ENCODE assay signal across 19 cellular contexts in the genomic region with DNA sequence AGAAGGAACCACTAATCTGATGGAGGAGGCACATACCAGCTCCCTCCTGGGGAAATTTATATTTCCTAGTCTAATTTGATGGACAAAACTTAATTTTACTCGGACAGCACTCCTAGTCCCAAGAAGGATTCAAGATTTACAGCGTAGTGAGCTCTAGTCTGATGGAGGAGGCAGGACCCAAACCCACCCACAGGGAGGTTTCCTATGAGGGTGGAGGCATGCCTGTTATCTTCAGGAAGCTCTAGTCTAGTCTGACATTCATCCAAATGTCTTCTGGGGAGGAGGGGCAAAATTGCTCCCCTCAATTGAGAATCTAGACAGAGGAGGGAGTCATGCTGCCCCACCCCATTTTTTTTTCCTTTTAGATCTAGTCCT. TPM values are rescaled to one million over a fixed set of nuclear protein-coding genes. Genes with fewer than 3 reads are reported as not detected.
DNase-seq lines count a peak whose midpoint lies in the region; ATAC-seq, FAIRE-seq and TF ChIP-seq lines count a peak whose summit lies in the region.
"Had no signal": no experiment of that assay in that cellular context is flagged by ENCODE, and none has a peak within 500 bp of the region (broad histone marks: within the 10 kb centered on the region; RNA-seq: fewer than 3 reads in every experiment).

No MANE protein-coding gene starts in this region.

- TF ChIP-seq EP300 in A549 (IDR thresholded peaks at IDR 0.05) = no peak

- peaks cover 0 to 2% (median 0%) of the 10 kb centered on the region in 3 donors for H3K27me3 Mint-ChIP-seq in CD14-positive monocyte (ENCODE audit: low read depth in 3 of 3)
- H3K27me3 Mint-ChIP-seq: CD4-positive, alpha-beta T cell had no signal

- no peaks in the 10 kb centered on the region for H3K36me3 Mint-ChIP-seq in CD14-positive monocyte

- POLR2A ChIA-PET in A549 (lab: Yijun Ruan, JAX) = interaction anchor here (0.7 to 2.4 kb wide), 4 partner anchors 13 to 108 kb away, joined by 3 to 27 read pairs (median 6); partner anchors contain the start of gene NECTIN2

- H3K27ac ChIP-seq in A549 (peak overlapping the region; percentile 92 to 99), brain microvascular endothelial cell (peak overlapping the region; percentile 69), pancreas (peak overlapping the region; percentile 59 to 87 (median 70)), ascending aorta (no peak overlapping the region)

- WGBS in A549 (ENCODE audit: missing lambda C conversion rate) = 56% methylated on average over 2 of the region's 2 CpGs
- 80 to 87% methylated on average over 2 of the region's 2 CpGs for WGBS in pancreas, 2 donors

- in situ Hi-C loops in brain microvascular endothelial cell (cut with HindIII; ENCODE audit: low pct_ligation_motif_present, low sequenced_read_pairs) = no loop called here

- H3K4me3 ChIP-seq in A549 (peak overlapping the region; percentile 50), brain microvascular endothelial cell (ENCODE audit: low read depth, low read length) (no peak overlapping the region), pancreas (peak overlapping the region in 1 of 4 donors; percentile 22), ascending aorta (no peak overlapping the region)

- H3K9me3 ChIP-seq in A549 = no peaks in the 10 kb centered on the region
- no peaks in the 10 kb centered on the region for H3K9me3 ChIP-seq in pancreas
- no peaks in the 10 kb centered on the region for H3K9me3 ChIP-seq in ascending aorta

- CTCF ChIA-PET in A549 (lab: Yijun Ruan, JAX) = interaction anchor here (1.4 to 42.5 kb wide), 4 partner anchors 11 to 167 kb away, joined by 4 to 1899 read pairs (median 124); partner anchors contain the start of genes BCL3 and CBLC

- DNase-seq in A549 (ENCODE audit: low read depth in 1 of 2, low spot score in 1 of 2) (peak in 1 of 2 experiments; percentile 57), CD14-positive monocyte (ENCODE audit: low spot score) (no peak), brain microvascular endothelial cell (no peak), pancreas (no peak), RCC 7860 (ENCODE audit: low spot score) (no peak), ascending aorta (ENCODE audit: low spot score in 2 of 2) (no peak), pons (ENCODE audit: low spot score) (no peak), NCI-H1694 treated with DMSO at 0.1 percent for 48 hours (lab: John Stamatoyannopoulos, UW) (no peak)
- DNase-seq: CD4-positive, alpha-beta T cell; KBM-7; NCI-H1048; NCI-H1436 treated with DMSO at 0.1 percent for 48 hours; NCI-H2081 treated with DMSO at 0.1 percent for 48 hours; NCI-H510A treated with DMSO at 0.1 percent for 48 hours; NCI-H82; PC-3 had no signal

- H3K4me2 ChIP-seq in A549 = peak overlapping the region; percentile 89

- intact Hi-C loops in CD14-positive monocyte (cut with micrococcal nuclease) (loop anchor here in 1 of 2 donors (2.0 to 5.0 kb wide), 2 partner anchors 13 to 51 kb away; no protein-coding TSS in a partner anchor), pancreas (cut with DNase I) (no loop called here), ascending aorta (cut with DNase I) (no loop called here)

- TF ChIP-seq CTCF in A549 (IDR thresholded peaks at IDR 0.05) (no peak), CD14-positive monocyte (IDR thresholded peaks at IDR 0.05) (no peak), brain microvascular endothelial cell (IDR thresholded peaks at IDR 0.05; ENCODE audit: low read depth, low read length, missing control alignments) (no peak), pancreas (IDR thresholded peaks at IDR 0.05) (no peak), ascending aorta (IDR thresholded peaks at IDR 0.05) (no peak)

- H3K4me1 Mint-ChIP-seq in CD14-positive monocyte = peaks cover 80% of the 10 kb centered on the region

- peak; percentile 10; the same call in 1 of the 2 replicates for TF ChIP-seq POLR2A in A549 (IDR thresholded peaks at IDR 0.05; ENCODE audit: low read length)

- no peaks in the 10 kb centered on the region for H3K36me3 ChIP-seq in brain microvascular endothelial cell (replicated peaks)
- no peaks in the 10 kb centered on the region for H3K36me3 ChIP-seq in pancreas
- H3K36me3 ChIP-seq in ascending aorta = no peaks in the 10 kb centered on the region

- ATAC-seq in A549 (no peak), pancreas (no peak)
- ATAC-seq: PC-3 had no signal

- H3K9me3 Mint-ChIP-seq in CD14-positive monocyte = peaks cover 0 to 5% (median 0%) of the 10 kb centered on the region in 7 donors
- H3K9me3 Mint-ChIP-seq: CD4-positive, alpha-beta T cell had no signal

- peaks cover 80% of the 10 kb centered on the region for H3K4me1 ChIP-seq in A549
- H3K4me1 ChIP-seq in pancreas = peaks cover 11 to 56% (median 38%) of the 10 kb centered on the region in 3 donors
- peaks cover 18 to 24% of the 10 kb centered on the region in 2 donors for H3K4me1 ChIP-seq in ascending aorta

- no peak for TF ChIP-seq RAD21 in A549 (conservative IDR thresholded peaks at IDR 0.05 in 1 of 2, IDR thresholded peaks at IDR 0.05 in 1 of 2)

- H3K27me3 ChIP-seq in brain microvascular endothelial cell (replicated peaks) (no peaks in the 10 kb centered on the region), pancreas (no peaks in the 10 kb centered on the region), ascending aorta (no peaks in the 10 kb centered on the region)

- peak overlapping the region; percentile 33 to 97 (median 93) for H3K27ac Mint-ChIP-seq in CD14-positive monocyte
- H3K27ac Mint-ChIP-seq: CD4-positive, alpha-beta T cell had no signal

- FAIRE-seq in A549 (lab: Jason Lieb, UNC) = no peak
- no peak for FAIRE-seq in pancreas (lab: Jason Lieb, UNC)
- no peak for FAIRE-seq in RCC 7860 (lab: Jason Lieb, UNC)

- H3K4me3 Mint-ChIP-seq in CD14-positive monocyte = peak overlapping the region in 1 of 2 donors; percentile 62
- H3K4me3 Mint-ChIP-seq: CD4-positive, alpha-beta T cell had no signal

TF ChIP-seq in A549, 52 proteins besides CTCF, POLR2A, EP300 and RAD21 (continues in another document):
- TF ChIP-seq E2F6 (IDR thresholded peaks at IDR 0.05; ENCODE audit: borderline replicate concordance, low read depth) = no peak
- peak; percentile 90 for TF ChIP-seq TP53 (CRISPR knock-in tag; IDR thresholded peaks at IDR 0.05)
- peak; percentile 87 for TF ChIP-seq EHF (CRISPR knock-in tag; IDR thresholded peaks at IDR 0.05)
- TF ChIP-seq HMGXB4 (CRISPR knock-in tag; IDR thresholded peaks at IDR 0.05; ENCODE audit: borderline replicate concordance) = peak; percentile 84
- TF ChIP-seq JUN (IDR thresholded peaks at IDR 0.05) = no peak
- no peak for TF ChIP-seq MYC (IDR thresholded peaks at IDR 0.05; ENCODE audit: borderline replicate concordance, low read length)
- TF ChIP-seq EHMT2 (IDR thresholded peaks at IDR 0.05; ENCODE audit: low read depth) = no peak
- no peak for TF ChIP-seq ZC3H11A (IDR thresholded peaks at IDR 0.05)
- no peak for TF ChIP-seq CHD4 (IDR thresholded peaks at IDR 0.05; ENCODE audit: borderline replicate concordance)
- TF ChIP-seq BHLHE40 (IDR thresholded peaks at IDR 0.05; ENCODE audit: low read depth, low read length) = no peak
- no peak for TF ChIP-seq POLR2AphosphoS2 (conservative IDR thresholded peaks at IDR 0.05; ENCODE audit: low read length)

RNA-seq across cellular contexts. Expression of gene BCL3, which starts 10.4 kb away (rescaled TPM):
- polyA plus RNA-seq in A549 (2011; rRNA removed) (22.6 and 25.3 TPM in 2 replicates), A549 (2017; fragmentation: RNase III; extraction: RNeasy Plus Mini Kit Qiagen cat#74134 plus additional on column Dnase treatment) (49.6 to 80.7 TPM (median 72.1 TPM) in 3 replicates), CD14-positive monocyte (10 to 100 TPM; 18.7 to 23.1 TPM), pancreas (100 to 1,000 TPM in 1 of 2 donors, 10 to 100 TPM in 1; 79.9 to 113 TPM)
- polyA plus RNA-seq in A549 (2012; cell fraction: cytosol; rRNA removed) = 103 and 138 TPM in 2 replicates
- polyA plus RNA-seq in A549 (2012; cell fraction: nucleus; rRNA removed) = 302 and 387 TPM in 2 replicates
- polyA minus RNA-seq in A549 (2011; rRNA and poly(A)+ RNA removed) = 27.4 and 33.8 TPM in 2 replicates
- total RNA-seq in pancreas (10 to 100 TPM; 13.9 to 50.3 (median 30.0) TPM), ascending aorta (66.2 TPM)

RNA-seq across cellular contexts. Expression of gene CEACAM16, which starts 39.2 kb away (rescaled TPM):
- polyA plus RNA-seq in A549 (2011; rRNA removed) (not detected in 2 replicates), A549 (2017; fragmentation: RNase III; extraction: RNeasy Plus Mini Kit Qiagen cat#74134 plus additional on column Dnase treatment) (0.08 to 0.11 TPM in 2 of 3 replicates, not detected in the other), CD14-positive monocyte (not detected), pancreas (under 1 TPM in 1 of 2 donors, not detected in 1; 0.57 TPM)
- 0.03 TPM in 1 of 2 replicates, not detected in the other for polyA plus RNA-seq in A549 (2012; cell fraction: cytosol; rRNA removed)
- 0.34 and 0.50 TPM in 2 replicates for polyA plus RNA-seq in A549 (2012; cell fraction: nucleus; rRNA removed)
- 0.34 and 0.58 TPM in 2 replicates for polyA minus RNA-seq in A549 (2011; rRNA and poly(A)+ RNA removed)
- total RNA-seq in pancreas (1 to 10 TPM in 1 of 6 donors, under 1 TPM in 3, not detected in 2; 0.16 to 1.0 (median 0.31) TPM), ascending aorta (not detected)
- total RNA-seq: CD4-positive, alpha-beta T cell; H7; M059J; PC-3; SK-MEL-5 had no signal

RNA-seq across cellular contexts. Expression of gene CBLC, which starts 39.5 kb away (rescaled TPM):
- polyA plus RNA-seq in A549 (2011; rRNA removed) (not detected in 2 replicates), A549 (2017; fragmentation: RNase III; extraction: RNeasy Plus Mini Kit Qiagen cat#74134 plus additional on column Dnase treatment) (not detected in 3 replicates), CD14-positive monocyte (not detected), pancreas (10 to 100 TPM; 16.5 to 29.7 TPM)
- 0.09 and 0.16 TPM in 2 replicates for polyA plus RNA-seq in A549 (2012; cell fraction: cytosol; rRNA removed)
- polyA plus RNA-seq in A549 (2012; cell fraction: nucleus; rRNA removed) = 0.16 and 0.21 TPM in 2 replicates
- polyA minus RNA-seq in A549 (2011; rRNA and poly(A)+ RNA removed) = 0.29 TPM in 1 of 2 replicates, not detected in the other
- total RNA-seq in pancreas (10 to 100 TPM; 10.1 to 14.8 (median 12.1) TPM), ascending aorta (not detected)
- total RNA-seq: CD4-positive, alpha-beta T cell; M059J; SK-MEL-5 had no signal

Comparison
In these comparisons a context has a peak if more than half of its experiments do, and no peak if none do; other contexts are left out.
1. H3K27ac ChIP-seq: peak in A549 (2 of 2), brain microvascular endothelial cell (single experiment) and pancreas (4 of 4); none in ascending aorta (0 of 2).
2. RNA of gene CBLC, which starts 39.5 kb away (polyA plus RNA-seq): 16.5 to 29.7 TPM in pancreas; 0.09 to 0.21 TPM in A549 and not detected in CD14-positive monocyte; every median in the first group is over 10 times any median in the second.